Comparison of ENCODE assay signal across 8 cellular contexts in the genomic region with DNA sequence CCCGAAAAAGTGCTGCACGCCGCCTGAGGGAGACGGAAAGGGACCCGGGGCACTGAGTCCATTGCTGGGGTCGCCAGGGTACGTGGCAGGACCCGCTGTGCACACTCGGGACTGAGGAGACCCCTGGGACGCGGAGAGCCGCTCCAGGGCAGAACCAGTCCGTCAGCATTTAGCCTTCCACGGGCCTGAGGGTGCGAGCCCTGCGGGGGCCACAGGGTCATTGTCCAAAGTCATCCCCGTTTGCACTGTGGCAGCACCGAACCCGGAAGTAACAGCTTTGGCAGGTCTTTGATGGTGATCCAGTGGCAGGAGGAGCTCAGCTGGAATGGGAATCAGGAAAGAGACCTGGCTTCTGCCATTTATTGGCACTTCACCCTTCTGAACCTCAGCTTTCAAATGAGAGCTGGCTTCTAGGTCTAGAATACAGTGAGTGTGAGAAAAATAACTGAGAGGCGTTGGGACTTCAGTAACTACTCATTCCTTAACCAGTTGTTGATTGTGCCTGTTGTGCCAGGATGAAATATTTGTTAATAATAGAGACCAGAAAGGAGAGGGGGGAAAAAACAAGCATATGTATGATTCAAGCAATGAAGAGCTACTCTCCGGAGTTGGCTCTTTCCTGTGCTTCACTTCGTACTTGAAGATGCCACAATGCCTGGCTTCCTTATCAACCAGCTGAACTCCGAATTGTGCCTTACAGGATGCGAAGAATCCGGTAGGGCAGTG. TPM values are rescaled to one million over a fixed set of nuclear protein-coding genes. Genes with fewer than 3 reads are reported as not detected.
DNase-seq lines count a peak whose midpoint lies in the region; ATAC-seq and TF ChIP-seq lines count a peak whose summit lies in the region.

No MANE protein-coding gene starts in this region.

- peaks cover 48% of the 10 kb centered on the region for H3K4me1 Mint-ChIP-seq in stimulated activated naive CD8-positive, alpha-beta T cell treated with anti-CD3 and anti-CD28 coated beads, Interleukin-15, Interleukin-2, amounts not matched to agents 100 ng/mL and 50 ng/mL, for 24 hours (ENCODE audit: low read depth)

- peak; percentile 19 for TF ChIP-seq POLR2A in right lobe of liver (IDR thresholded peaks at IDR 0.05)

- H3K27ac Mint-ChIP-seq in stimulated activated naive CD8-positive, alpha-beta T cell treated with anti-CD3 and anti-CD28 coated beads, Interleukin-15, Interleukin-2, amounts not matched to agents 100 ng/mL and 50 ng/mL, for 24 hours = peak overlapping the region; percentile 71

- peak; percentile 59 for DNase-seq in EH (ENCODE audit: low read depth)
- DNase-seq in M059J (ENCODE audit: low read depth) = peak; percentile 62
- DNase-seq in WERI-Rb-1 = peak; percentile 12
- DNase-seq in effector CD8-positive, alpha-beta T cell (lab: John Stamatoyannopoulos, UW) = peak; percentile 10
- DNase-seq in right lobe of liver = peak; percentile 78 to 89 (median 86)

- H3K27me3 ChIP-seq in WERI-Rb-1 (ENCODE audit: insufficient read depth, low read depth, severe bottlenecking) = no peaks in the 10 kb centered on the region
- no peaks in the 10 kb centered on the region for H3K27me3 ChIP-seq in right lobe of liver

- H3K4me1 ChIP-seq in right lobe of liver = peaks cover 0 to 37% (median 0%) of the 10 kb centered on the region in 4 donors

- intact Hi-C loops in right lobe of liver (cut with DNase I) = no loop called here

- no peaks in the 10 kb centered on the region for H3K9me3 Mint-ChIP-seq in stimulated activated naive CD8-positive, alpha-beta T cell treated with anti-CD3 and anti-CD28 coated beads, Interleukin-15, Interleukin-2, amounts not matched to agents 100 ng/mL and 50 ng/mL, for 24 hours

- no peaks in the 10 kb centered on the region for H3K36me3 Mint-ChIP-seq in stimulated activated naive CD8-positive, alpha-beta T cell treated with anti-CD3 and anti-CD28 coated beads, Interleukin-15, Interleukin-2, amounts not matched to agents 100 ng/mL and 50 ng/mL, for 24 hours (ENCODE audit: low read depth)

- peak overlapping the region; percentile 60 for H3K4me3 ChIP-seq in WERI-Rb-1 (ENCODE audit: low read depth, low read length)
- peak overlapping the region; percentile 90 to 93 (median 92) for H3K4me3 ChIP-seq in right lobe of liver

- peak overlapping the region; percentile 89 for H3K4me3 Mint-ChIP-seq in stimulated activated naive CD8-positive, alpha-beta T cell treated with anti-CD3 and anti-CD28 coated beads, Interleukin-15, Interleukin-2, amounts not matched to agents 100 ng/mL and 50 ng/mL, for 24 hours

- no peaks in the 10 kb centered on the region for H3K36me3 ChIP-seq in WERI-Rb-1
- H3K36me3 ChIP-seq in right lobe of liver = no peaks in the 10 kb centered on the region

- TF ChIP-seq CTCF in WERI-Rb-1 (IDR thresholded peaks at IDR 0.05; ENCODE audit: low read depth, low read length) = no peak
- TF ChIP-seq CTCF in right lobe of liver (IDR thresholded peaks at IDR 0.05) = no peak

- H3K27ac ChIP-seq in WERI-Rb-1 (peak overlapping the region; percentile 88), right lobe of liver (peak overlapping the region; percentile 97 to 98 (median 97))

- H3K27me3 Mint-ChIP-seq in stimulated activated naive CD8-positive, alpha-beta T cell treated with anti-CD3 and anti-CD28 coated beads, Interleukin-15, Interleukin-2, amounts not matched to agents 100 ng/mL and 50 ng/mL, for 24 hours = no peaks in the 10 kb centered on the region

- peak; percentile 15 for ATAC-seq in GM21825 (IDR thresholded peaks at IDR 0.05; ENCODE audit: unreplicated experiment)
- ATAC-seq in right lobe of liver = peak; percentile 77 to 82 (median 78)
- ATAC-seq in GM18519 (IDR thresholded peaks at IDR 0.05; ENCODE audit: low FRiP score, unreplicated experiment) = no peak

- no peaks in the 10 kb centered on the region for H3K9me3 ChIP-seq in WERI-Rb-1 (ENCODE audit: severe bottlenecking)
- no peaks in the 10 kb centered on the region for H3K9me3 ChIP-seq in right lobe of liver

- 12% methylated on average over 9 of the region's 25 CpGs for WGBS in right lobe of liver (ENCODE audit: insufficient coverage, low coverage, low lambda C conversion rate, missing lambda C conversion rate)

RNA-seq across cellular contexts. Expression of gene ARHGAP12, which starts 0.8 kb away (rescaled TPM):
- total RNA-seq in M059J (2014; rRNA removed; shearing (Covaris generic)) = 16.5 and 17.4 TPM in 2 replicates
- total RNA-seq in right lobe of liver = 10 to 100 TPM; 12.1 to 24.8 (median 17.6) TPM

Comparison
In these comparisons a context has a peak if more than half of its experiments do, and no peak if none do; other contexts are left out.
1. DNase-seq: peak in every context shown above with its lines; median percentile 86 in right lobe of liver; 62 in M059J; 59 in EH; 12 in WERI-Rb-1; 10 in effector CD8-positive, alpha-beta T cell.